In genomic region chr14:96399405-96399804, GRCh38 we compare ENCODE assay signal across 7 cellular contexts. TPM values are rescaled to one million over a fixed set of nuclear protein-coding genes. Genes with fewer than 3 reads are reported as not detected.
"Had no signal": no experiment of that assay in that cellular context is flagged by ENCODE, and none has a peak within 500 bp of the region (broad histone marks: within the 10 kb centered on the region; RNA-seq: fewer than 3 reads in every experiment).

No MANE protein-coding gene starts in this region.

- ATAC-seq: K562 had no signal

- DNase-seq: GOT3, H7, HCEC 1CT, IMR-90, KG1 had no signal

- H3K4me3 ChIP-seq: K562 had no signal

RNA-seq across cellular contexts. Expression of gene AK7, which starts 7.5 kb away (rescaled TPM):
- total RNA-seq: HT-29, IMR-90 had no signal
